Comparison of ENCODE assay signal across 9 cellular contexts in genomic region chr5:177370488-177371119, GRCh38. TPM values are rescaled to one million over a fixed set of nuclear protein-coding genes. Genes with fewer than 3 reads are reported as not detected.
DNase-seq lines count a peak whose midpoint lies in the region; ATAC-seq, FAIRE-seq and TF ChIP-seq lines count a peak whose summit lies in the region.
"Had no signal": no experiment of that assay in that cellular context is flagged by ENCODE, and none has a peak within 500 bp of the region (broad histone marks: within the 10 kb centered on the region; RNA-seq: fewer than 3 reads in every experiment).

No MANE protein-coding gene starts in this region.

- in situ Hi-C loops in HepG2 (cut with HindIII; ENCODE audit: extremely low pct_ligation_motif_present, low pct_unique_long_range_greater_than_20kb): loop anchor here (25.0 kb wide), 1 partner anchor 833 kb away; the partner anchor contains the start of genes CDHR2 and RNF44

- TF ChIP-seq CTCF in GM20000 (IDR thresholded peaks at IDR 0.05; ENCODE audit: extremely low read depth, missing control alignments): peak; percentile 43
- peak; percentile 71 for TF ChIP-seq CTCF in WERI-Rb-1 (IDR thresholded peaks at IDR 0.05; ENCODE audit: low read depth, low read length)
- TF ChIP-seq CTCF in HepG2 (CRISPR knock-in tag; IDR thresholded peaks at IDR 0.05): peak; percentile 92

- peak; percentile 82 for ATAC-seq in HepG2
- ATAC-seq in GM18858 (IDR thresholded peaks at IDR 0.05; ENCODE audit: unreplicated experiment): no peak

- no peaks in the 10 kb centered on the region for H3K27me3 ChIP-seq in BLaER1
- H3K27me3 ChIP-seq in WERI-Rb-1 (ENCODE audit: insufficient read depth, low read depth, severe bottlenecking): no peaks in the 10 kb centered on the region
- no peaks in the 10 kb centered on the region; a peak in 1 of 5 replicates for H3K27me3 ChIP-seq in HepG2 (ENCODE audit: control insufficient read depth in 1 of 2, insufficient read depth in 2 of 2, low read length in 2 of 2)

- H3K9ac ChIP-seq in BLaER1 (peak overlapping the region; percentile 86), HepG2 (ENCODE audit: insufficient read depth, low read depth, low read length) (peak overlapping the region; percentile 92; the same call in 1 of the 2 replicates)

- peak; percentile 95 for TF ChIP-seq RAD21 in HepG2 (CRISPR knock-in tag; IDR thresholded peaks at IDR 0.05)

- peak overlapping the region; percentile 97 for H3K4me2 ChIP-seq in BLaER1
- H3K4me2 ChIP-seq in HepG2 (ENCODE audit: low read depth, low read length): peak overlapping the region; percentile 100

- no peak for TF ChIP-seq POLR2A in HepG2 (IDR thresholded peaks at IDR 0.05; ENCODE audit: insufficient read depth in 1 of 2, low read depth in 2 of 2, low read length in 2 of 2)

- FAIRE-seq in HepG2 (lab: Jason Lieb, UNC): peak; percentile 61

- H3K9me3 ChIP-seq in BLaER1: no peaks in the 10 kb centered on the region
- H3K9me3 ChIP-seq in WERI-Rb-1 (ENCODE audit: severe bottlenecking): no peaks in the 10 kb centered on the region
- no peaks in the 10 kb centered on the region for H3K9me3 ChIP-seq in HepG2 (ENCODE audit: low read length)

- BruUV-seq in HepG2 (replicated peaks; lab: Mats Ljungman, UMichigan): no TSS peak

- peaks cover 18% of the 10 kb centered on the region for H3K36me3 ChIP-seq in BLaER1
- H3K36me3 ChIP-seq in WERI-Rb-1: no peaks in the 10 kb centered on the region
- 0 out of 5 replicates have a peak, but pooled peaks cover 0 to 4% of the 10 kb centered on the region in 2 experiments for H3K36me3 ChIP-seq in HepG2 (replicated peaks in 1 of 2; ENCODE audit: control insufficient read depth in 1 of 2, insufficient read depth in 2 of 2, low read length in 2 of 2)

- peaks cover 57% of the 10 kb centered on the region for H3K4me1 Mint-ChIP-seq in dendritic cell treated with granulocyte-macrophage colony-stimulating factor and Interleukin-4, amounts not matched to agents 40 ng/mL and 50 ng/mL, for 4 days (ENCODE audit: low read depth)

- TF ChIP-seq EP300 in HepG2 (IDR thresholded peaks at IDR 0.05; ENCODE audit: low read depth in 2 of 2, low read length in 2 of 2) (no peak), HepG2 (CRISPR knock-in tag; IDR thresholded peaks at IDR 0.05; ENCODE audit: borderline replicate concordance) (no peak)

- H3K36me3 Mint-ChIP-seq in dendritic cell treated with granulocyte-macrophage colony-stimulating factor and Interleukin-4, amounts not matched to agents 40 ng/mL and 50 ng/mL, for 4 days (ENCODE audit: low read depth): peaks cover 95% of the 10 kb centered on the region

- H3K4me3 ChIP-seq in BLaER1 (peak overlapping the region; percentile 72), WERI-Rb-1 (ENCODE audit: low read depth, low read length) (peak overlapping the region; percentile 42), HepG2 (replicated peaks in 1 of 3; ENCODE audit: insufficient read depth in 1 of 3, low read depth in 2 of 3, low read length in 3 of 3) (peak overlapping the region in 2 of 3 experiments; percentile 74 to 92; a peak in 3 of 6 replicates)

- POLR2A ChIA-PET in HepG2 (lab: Yijun Ruan, JAX): interaction anchor here (0.6 to 7.9 kb wide), 18 partner anchors 9 to 284 kb away, joined by 3 to 239 read pairs (median 6); partner anchors contain the start of genes F12, FGFR4, GRK6 and LMAN2

- DNase-seq in GM20000 (ENCODE audit: low spot score): peak; percentile 89
- DNase-seq in NCI-H1092 treated with DMSO at 0.1 percent for 48 hours (lab: John Stamatoyannopoulos, UW): peak; percentile 42
- DNase-seq in WERI-Rb-1: peak; percentile 92
- peak; percentile 94 for DNase-seq in HepG2 (ENCODE audit: low spot score)
- DNase-seq in stimulated activated CD8-positive, alpha-beta memory T cell treated with anti-CD3 and anti-CD28 coated beads, Interleukin-4, amount 100 ng/mL, for 48 hours: peak; percentile 81

- no peak overlapping the region for H2AFZ ChIP-seq in HepG2 (ENCODE audit: low read length)

- H3K9me3 Mint-ChIP-seq in dendritic cell treated with granulocyte-macrophage colony-stimulating factor and Interleukin-4, amounts not matched to agents 40 ng/mL and 50 ng/mL, for 4 days: no peaks in the 10 kb centered on the region

- H3K79me2 ChIP-seq in HepG2 (ENCODE audit: insufficient read depth, low read length): peaks cover 8% of the 10 kb centered on the region

- H3K4me1 ChIP-seq in BLaER1 (peaks cover 47% of the 10 kb centered on the region), HepG2 (ENCODE audit: insufficient read depth, low read length) (peaks cover 74% of the 10 kb centered on the region)

- 26% methylated on average over 10 of the region's 42 CpGs for WGBS in HepG2 (ENCODE audit: low lambda C conversion rate)

- intact Hi-C loops in dendritic cell treated with granulocyte-macrophage colony-stimulating factor and Interleukin-4, amounts not matched to agents 40 ng/mL and 50 ng/mL, for 4 days (cut with micrococcal nuclease): no loop called here
- intact Hi-C loops in HepG2 (cut with micrococcal nuclease; ENCODE audit: unreplicated experiment): loop anchor here (1.0 to 2.0 kb wide), 2 partner anchors 9 to 86 kb away; no protein-coding TSS in a partner anchor

- H3K27ac ChIP-seq in BLaER1: peak overlapping the region; percentile 20
- H3K27ac ChIP-seq in WERI-Rb-1: no peak overlapping the region
- H3K27ac ChIP-seq in HepG2 (ENCODE audit: extremely low read length, insufficient read depth, low read length): peak overlapping the region; percentile 35
- H3K27ac ChIP-seq: HL-60 had no signal

- H4K20me1 ChIP-seq in BLaER1 (no peaks in the 10 kb centered on the region), HepG2 (ENCODE audit: insufficient read depth, low read length) (no peaks in the 10 kb centered on the region)

- CTCF ChIA-PET in HepG2 (lab: Yijun Ruan, JAX; ENCODE audit: low intra/inter-chr PET ratio, low total read pairs): interaction anchor here (1.5 to 2.1 kb wide), 4 partner anchors 12 to 53 kb away, joined by 3 to 19 read pairs (median 10); no protein-coding TSS in a partner anchor

- H3K27me3 Mint-ChIP-seq in dendritic cell treated with granulocyte-macrophage colony-stimulating factor and Interleukin-4, amounts not matched to agents 40 ng/mL and 50 ng/mL, for 4 days: no peaks in the 10 kb centered on the region

- H3K4me3 Mint-ChIP-seq in dendritic cell treated with granulocyte-macrophage colony-stimulating factor and Interleukin-4, amounts not matched to agents 40 ng/mL and 50 ng/mL, for 4 days: peak overlapping the region; percentile 44

- no peak overlapping the region for H3K27ac Mint-ChIP-seq in dendritic cell treated with granulocyte-macrophage colony-stimulating factor and Interleukin-4, amounts not matched to agents 40 ng/mL and 50 ng/mL, for 4 days

RNA-seq across cellular contexts. Expression of gene RGS14, which starts 12.9 kb away (rescaled TPM):
- 10.7 and 11.1 TPM in 2 replicates for total RNA-seq in HepG2 (2016; rRNA removed; fragmentation: Illumina TruSeq; extraction: Trizol)
- 15.3 and 15.8 TPM in 2 replicates for total RNA-seq in HepG2 (2016; cell fraction: cytosol; rRNA removed; fragmentation: Illumina TruSeq; extraction: Trizol; ENCODE audit: low read depth)
- total RNA-seq in HepG2 (2016; cell fraction: insoluble cytoplasmic fraction; rRNA removed; fragmentation: Illumina TruSeq; extraction: Trizol): 7.2 and 12.8 TPM in 2 replicates
- 15.5 and 16.6 TPM in 2 replicates for total RNA-seq in HepG2 (2016; cell fraction: membrane; rRNA removed; fragmentation: Illumina TruSeq; extraction: Trizol)
- 7.6 and 9.6 TPM in 2 replicates for total RNA-seq in HepG2 (2016; cell fraction: nucleus; rRNA removed; fragmentation: Illumina TruSeq; extraction: Trizol)
- polyA plus RNA-seq in HepG2 (2011; rRNA removed): 17.2 and 27.9 TPM in 2 replicates
- polyA plus RNA-seq in HepG2 (2011; cell fraction: cytosol; rRNA removed): 20.3 and 35.1 TPM in 2 replicates
- polyA plus RNA-seq in HepG2 (2011; cell fraction: nucleus; rRNA removed): 48.0 and 49.7 TPM in 2 replicates
- 9.3 and 16.2 TPM in 2 replicates for polyA plus RNA-seq in HepG2 (2012)
- polyA plus RNA-seq in HepG2 (2016; cell fraction: cytosol; fragmentation: Illumina TruSeq; extraction: Trizol; ENCODE audit: low read depth): 11.0 and 13.5 TPM in 2 replicates
- polyA plus RNA-seq in HepG2 (2016; cell fraction: insoluble cytoplasmic fraction; fragmentation: Illumina TruSeq; extraction: Trizol; ENCODE audit: low read depth): 14.8 and 16.5 TPM in 2 replicates
- polyA plus RNA-seq in HepG2 (2016; cell fraction: membrane; fragmentation: Illumina TruSeq; extraction: Trizol; ENCODE audit: low read depth): 11.0 and 11.4 TPM in 2 replicates
- polyA plus RNA-seq in HepG2 (2016; cell fraction: nucleus; fragmentation: Illumina TruSeq; extraction: Trizol; ENCODE audit: insufficient read depth, low read depth): 19.6 TPM in 2 replicates
- polyA minus RNA-seq in HepG2 (2011; rRNA and poly(A)+ RNA removed; ENCODE audit: low replicate concordance): 0.82 and 20.7 TPM in 2 replicates
- polyA minus RNA-seq in HepG2 (2011; cell fraction: cytosol; rRNA and poly(A)+ RNA removed): 7.2 and 9.7 TPM in 2 replicates
- 10.6 and 12.8 TPM in 2 replicates for polyA minus RNA-seq in HepG2 (2011; cell fraction: nucleus; rRNA and poly(A)+ RNA removed)

RNA-seq across cellular contexts. Expression of gene SLC34A1, which starts 13.6 kb away (rescaled TPM):
- total RNA-seq in HepG2 (2016; rRNA removed; fragmentation: Illumina TruSeq; extraction: Trizol): 0.20 TPM in 1 of 2 replicates, not detected in the other
- total RNA-seq in HepG2 (2016; cell fraction: cytosol; rRNA removed; fragmentation: Illumina TruSeq; extraction: Trizol; ENCODE audit: low read depth): not detected in 2 replicates
- not detected in 2 replicates for total RNA-seq in HepG2 (2016; cell fraction: insoluble cytoplasmic fraction; rRNA removed; fragmentation: Illumina TruSeq; extraction: Trizol)
- total RNA-seq in HepG2 (2016; cell fraction: membrane; rRNA removed; fragmentation: Illumina TruSeq; extraction: Trizol): not detected in 2 replicates
- total RNA-seq in HepG2 (2016; cell fraction: nucleus; rRNA removed; fragmentation: Illumina TruSeq; extraction: Trizol): not detected in 2 replicates
- 0.03 TPM in 2 replicates for polyA plus RNA-seq in HepG2 (2011; rRNA removed)
- 0.03 TPM in 1 of 2 replicates, not detected in the other for polyA plus RNA-seq in HepG2 (2011; cell fraction: cytosol; rRNA removed)
- polyA plus RNA-seq in HepG2 (2011; cell fraction: nucleus; rRNA removed): 0.21 and 0.24 TPM in 2 replicates
- polyA plus RNA-seq in HepG2 (2012): not detected in 2 replicates
- polyA plus RNA-seq in HepG2 (2016; cell fraction: cytosol; fragmentation: Illumina TruSeq; extraction: Trizol; ENCODE audit: low read depth): not detected in 2 replicates
- polyA plus RNA-seq in HepG2 (2016; cell fraction: insoluble cytoplasmic fraction; fragmentation: Illumina TruSeq; extraction: Trizol; ENCODE audit: low read depth): not detected in 2 replicates
- not detected in 2 replicates for polyA plus RNA-seq in HepG2 (2016; cell fraction: membrane; fragmentation: Illumina TruSeq; extraction: Trizol; ENCODE audit: low read depth)
- polyA plus RNA-seq in HepG2 (2016; cell fraction: nucleus; fragmentation: Illumina TruSeq; extraction: Trizol; ENCODE audit: insufficient read depth, low read depth): not detected in 2 replicates
- polyA minus RNA-seq in HepG2 (2011; rRNA and poly(A)+ RNA removed; ENCODE audit: low replicate concordance): not detected in 2 replicates
- 1.4 TPM in 1 of 2 replicates, not detected in the other for polyA minus RNA-seq in HepG2 (2011; cell fraction: cytosol; rRNA and poly(A)+ RNA removed)
- polyA minus RNA-seq in HepG2 (2011; cell fraction: nucleus; rRNA and poly(A)+ RNA removed): not detected in 2 replicates

RNA-seq across cellular contexts. Expression of gene LMAN2, which starts 19.1 kb away (rescaled TPM):
- 94.5 and 191 TPM in 2 replicates for total RNA-seq in HepG2 (2016; rRNA removed; fragmentation: Illumina TruSeq; extraction: Trizol)
- 72.5 and 74.4 TPM in 2 replicates for total RNA-seq in HepG2 (2016; cell fraction: cytosol; rRNA removed; fragmentation: Illumina TruSeq; extraction: Trizol; ENCODE audit: low read depth)
- total RNA-seq in HepG2 (2016; cell fraction: insoluble cytoplasmic fraction; rRNA removed; fragmentation: Illumina TruSeq; extraction: Trizol): 86.8 and 210 TPM in 2 replicates
- 109 and 128 TPM in 2 replicates for total RNA-seq in HepG2 (2016; cell fraction: membrane; rRNA removed; fragmentation: Illumina TruSeq; extraction: Trizol)
- 152 and 179 TPM in 2 replicates for total RNA-seq in HepG2 (2016; cell fraction: nucleus; rRNA removed; fragmentation: Illumina TruSeq; extraction: Trizol)
- polyA plus RNA-seq in HepG2 (2011; rRNA removed): 193 and 197 TPM in 2 replicates
- polyA plus RNA-seq in HepG2 (2011; cell fraction: cytosol; rRNA removed): 220 and 352 TPM in 2 replicates
- 256 and 281 TPM in 2 replicates for polyA plus RNA-seq in HepG2 (2011; cell fraction: nucleus; rRNA removed)
- polyA plus RNA-seq in HepG2 (2012): 71.8 and 108 TPM in 2 replicates
- 82.2 and 93.0 TPM in 2 replicates for polyA plus RNA-seq in HepG2 (2016; cell fraction: cytosol; fragmentation: Illumina TruSeq; extraction: Trizol; ENCODE audit: low read depth)
- 90.8 and 112 TPM in 2 replicates for polyA plus RNA-seq in HepG2 (2016; cell fraction: insoluble cytoplasmic fraction; fragmentation: Illumina TruSeq; extraction: Trizol; ENCODE audit: low read depth)
- polyA plus RNA-seq in HepG2 (2016; cell fraction: membrane; fragmentation: Illumina TruSeq; extraction: Trizol; ENCODE audit: low read depth): 103 and 135 TPM in 2 replicates
- 241 and 283 TPM in 2 replicates for polyA plus RNA-seq in HepG2 (2016; cell fraction: nucleus; fragmentation: Illumina TruSeq; extraction: Trizol; ENCODE audit: insufficient read depth, low read depth)
- polyA minus RNA-seq in HepG2 (2011; rRNA and poly(A)+ RNA removed; ENCODE audit: low replicate concordance): 353 and 575 TPM in 2 replicates
- polyA minus RNA-seq in HepG2 (2011; cell fraction: cytosol; rRNA and poly(A)+ RNA removed): 147 and 182 TPM in 2 replicates
- 87.0 and 96.2 TPM in 2 replicates for polyA minus RNA-seq in HepG2 (2011; cell fraction: nucleus; rRNA and poly(A)+ RNA removed)

RNA-seq across cellular contexts. Expression of gene PFN3, which starts 29.9 kb away (rescaled TPM):
- total RNA-seq in HepG2 (2016; rRNA removed; fragmentation: Illumina TruSeq; extraction: Trizol): not detected in 2 replicates
- total RNA-seq in HepG2 (2016; cell fraction: cytosol; rRNA removed; fragmentation: Illumina TruSeq; extraction: Trizol; ENCODE audit: low read depth): not detected in 2 replicates
- not detected in 2 replicates for total RNA-seq in HepG2 (2016; cell fraction: insoluble cytoplasmic fraction; rRNA removed; fragmentation: Illumina TruSeq; extraction: Trizol)
- not detected in 2 replicates for total RNA-seq in HepG2 (2016; cell fraction: membrane; rRNA removed; fragmentation: Illumina TruSeq; extraction: Trizol)
- not detected in 2 replicates for total RNA-seq in HepG2 (2016; cell fraction: nucleus; rRNA removed; fragmentation: Illumina TruSeq; extraction: Trizol)
- not detected in 2 replicates for polyA plus RNA-seq in HepG2 (2011; rRNA removed)
- not detected in 2 replicates for polyA plus RNA-seq in HepG2 (2011; cell fraction: cytosol; rRNA removed)
- polyA plus RNA-seq in HepG2 (2011; cell fraction: nucleus; rRNA removed): not detected in 2 replicates
- polyA plus RNA-seq in HepG2 (2012): not detected in 2 replicates
- not detected in 2 replicates for polyA plus RNA-seq in HepG2 (2016; cell fraction: cytosol; fragmentation: Illumina TruSeq; extraction: Trizol; ENCODE audit: low read depth)
- polyA plus RNA-seq in HepG2 (2016; cell fraction: insoluble cytoplasmic fraction; fragmentation: Illumina TruSeq; extraction: Trizol; ENCODE audit: low read depth): not detected in 2 replicates
- polyA plus RNA-seq in HepG2 (2016; cell fraction: membrane; fragmentation: Illumina TruSeq; extraction: Trizol; ENCODE audit: low read depth): not detected in 2 replicates
- not detected in 2 replicates for polyA plus RNA-seq in HepG2 (2016; cell fraction: nucleus; fragmentation: Illumina TruSeq; extraction: Trizol; ENCODE audit: insufficient read depth, low read depth)
- not detected in 2 replicates for polyA minus RNA-seq in HepG2 (2011; rRNA and poly(A)+ RNA removed; ENCODE audit: low replicate concordance)
- not detected in 2 replicates for polyA minus RNA-seq in HepG2 (2011; cell fraction: cytosol; rRNA and poly(A)+ RNA removed)
- polyA minus RNA-seq in HepG2 (2011; cell fraction: nucleus; rRNA and poly(A)+ RNA removed): not detected in 2 replicates

RNA-seq across cellular contexts. Expression of gene F12, which starts 38.8 kb away (rescaled TPM):
- total RNA-seq in HepG2 (2016; rRNA removed; fragmentation: Illumina TruSeq; extraction: Trizol): 1.3 and 3.0 TPM in 2 replicates
- 1.9 and 3.1 TPM in 2 replicates for total RNA-seq in HepG2 (2016; cell fraction: cytosol; rRNA removed; fragmentation: Illumina TruSeq; extraction: Trizol; ENCODE audit: low read depth)
- total RNA-seq in HepG2 (2016; cell fraction: insoluble cytoplasmic fraction; rRNA removed; fragmentation: Illumina TruSeq; extraction: Trizol): 1.4 and 3.6 TPM in 2 replicates
- 2.4 and 3.3 TPM in 2 replicates for total RNA-seq in HepG2 (2016; cell fraction: membrane; rRNA removed; fragmentation: Illumina TruSeq; extraction: Trizol)
- 2.3 and 3.0 TPM in 2 replicates for total RNA-seq in HepG2 (2016; cell fraction: nucleus; rRNA removed; fragmentation: Illumina TruSeq; extraction: Trizol)
- polyA plus RNA-seq in HepG2 (2011; rRNA removed): 2.5 and 3.1 TPM in 2 replicates
- polyA plus RNA-seq in HepG2 (2011; cell fraction: cytosol; rRNA removed): 1.5 and 3.0 TPM in 2 replicates
- 27.2 and 32.3 TPM in 2 replicates for polyA plus RNA-seq in HepG2 (2011; cell fraction: nucleus; rRNA removed)
- polyA plus RNA-seq in HepG2 (2012): 3.6 and 10.3 TPM in 2 replicates
- polyA plus RNA-seq in HepG2 (2016; cell fraction: cytosol; fragmentation: Illumina TruSeq; extraction: Trizol; ENCODE audit: low read depth): 3.7 and 5.9 TPM in 2 replicates
- 1.6 and 2.3 TPM in 2 replicates for polyA plus RNA-seq in HepG2 (2016; cell fraction: insoluble cytoplasmic fraction; fragmentation: Illumina TruSeq; extraction: Trizol; ENCODE audit: low read depth)
- 3.4 and 5.0 TPM in 2 replicates for polyA plus RNA-seq in HepG2 (2016; cell fraction: membrane; fragmentation: Illumina TruSeq; extraction: Trizol; ENCODE audit: low read depth)
- polyA plus RNA-seq in HepG2 (2016; cell fraction: nucleus; fragmentation: Illumina TruSeq; extraction: Trizol; ENCODE audit: insufficient read depth, low read depth): 6.6 and 9.9 TPM in 2 replicates
- polyA minus RNA-seq in HepG2 (2011; rRNA and poly(A)+ RNA removed; ENCODE audit: low replicate concordance): 2.5 and 2.6 TPM in 2 replicates
- 0.30 and 1.2 TPM in 2 replicates for polyA minus RNA-seq in HepG2 (2011; cell fraction: cytosol; rRNA and poly(A)+ RNA removed)
- polyA minus RNA-seq in HepG2 (2011; cell fraction: nucleus; rRNA and poly(A)+ RNA removed): 1.0 and 1.7 TPM in 2 replicates

Comparison
In these comparisons a context has a peak if more than half of its experiments do, and no peak if none do; other contexts are left out.
1. DNase-seq: peak in every context shown above with its lines; median percentile 94 in HepG2; 92 in WERI-Rb-1; 89 in GM20000; 81 in stimulated activated CD8-positive, alpha-beta memory T cell treated with anti-CD3 and anti-CD28 coated beads, Interleukin-4, amount 100 ng/mL, for 48 hours; 42 in NCI-H1092 treated with DMSO at 0.1 percent for 48 hours.